ENCODE assay signal across 8 cellular contexts in genomic region chr19:57578487-57579205, GRCh38. TPM values are rescaled to one million over a fixed set of nuclear protein-coding genes. Genes with fewer than 3 reads are reported as not detected.
DNase-seq lines count a peak whose midpoint lies in the region; ATAC-seq, FAIRE-seq and TF ChIP-seq lines count a peak whose summit lies in the region.

ZNF416 (minus strand) TSS chr19:57578911; CDS start chr19:57578704, 207 bp downstream.

- no peaks in the 10 kb centered on the region for H3K9me3 ChIP-seq in small intestine (ENCODE audit: control insufficient read depth, low read depth)

- H3K4me1 ChIP-seq in small intestine (ENCODE audit: control insufficient read depth in 2 of 2, insufficient read depth in 1 of 2, low read depth in 1 of 2, low read length in 1 of 2), result peaks cover 0 to 2% of the 10 kb centered on the region in 2 donors

- ATAC-seq in GM18907 (IDR thresholded peaks at IDR 0.05; ENCODE audit: unreplicated experiment), result peak; percentile 94
- peak; percentile 90 for ATAC-seq in HG03139 (IDR thresholded peaks at IDR 0.05; ENCODE audit: unreplicated experiment)

- peak within 1 kb of the TSS; percentile 91 for H3K4me3 ChIP-seq in WI38 (ENCODE audit: low read depth, low read length)
- H3K4me3 ChIP-seq in cardiac fibroblast (replicated peaks in 1 of 2; ENCODE audit: low read depth in 2 of 2, low read length in 2 of 2), result peak within 1 kb of the TSS; percentile 87 to 95
- peak within 1 kb of the TSS; percentile 77 to 78 for H3K4me3 ChIP-seq in small intestine (ENCODE audit: low read depth in 1 of 2, low read length in 2 of 2)

- peak; percentile 33 for FAIRE-seq in small intestine (lab: Jason Lieb, UNC)

- H3K27ac ChIP-seq in small intestine (ENCODE audit: low read depth in 1 of 2, low read length in 1 of 2), result peak within 1 kb of the TSS; percentile 9 to 56

- DNase-seq in AG08395 (ENCODE audit: low spot score), result peak; percentile 99
- DNase-seq in NCI-H2196 treated with DMSO at 0.1 percent for 48 hours (lab: John Stamatoyannopoulos, UW; ENCODE audit: unreplicated experiment), result peak; percentile 94
- DNase-seq in cardiac fibroblast (ENCODE audit: low read depth in 2 of 2), result peak; percentile 99
- DNase-seq in iPS-NIHi7 (ENCODE audit: extremely low spot score), result peak; percentile 99
- peak; percentile 99 for DNase-seq in small intestine

- 0 to 1% (median 1%) methylated on average over 55 to 62 of the region's 62 CpGs for whole genome bisulfite sequencing in small intestine, 3 donors

- H3K27me3 ChIP-seq in small intestine (ENCODE audit: control insufficient read depth in 2 of 2, insufficient read depth in 2 of 2, low read length in 2 of 2), result no peaks in the 10 kb centered on the region

- TF ChIP-seq CTCF in WI38 (IDR thresholded peaks at IDR 0.05; ENCODE audit: low read depth, low read length), result no peak
- peak; percentile 7 for TF ChIP-seq CTCF in cardiac fibroblast (IDR thresholded peaks at IDR 0.05; ENCODE audit: low read depth, low read length)

- H3K36me3 ChIP-seq in small intestine (ENCODE audit: control insufficient read depth in 2 of 2, insufficient read depth in 2 of 2, low read length in 2 of 2), result peaks cover 15 to 17% of the 10 kb centered on the region in 2 donors

RNA-seq across cellular contexts. Expression of gene ZNF416, which starts in this region (rescaled TPM):
- 1 to 10 TPM in 2 of 3 donors, under 1 TPM in 1; 0.89 to 2.7 (median 2.1) TPM for polyA plus RNA-seq in small intestine

Comparison
In these comparisons a context has a peak if more than half of its experiments do, and no peak if none do; other contexts are left out.
1. Peak in every context shown above with its lines: DNase-seq, ATAC-seq, H3K4me3 ChIP-seq and H3K27ac ChIP-seq.